8 cellular contexts compared by ENCODE assay signal in genomic region chrX:68685722-68686683, GRCh38. TPM values are rescaled to one million over a fixed set of nuclear protein-coding genes. Genes with fewer than 3 reads are reported as not detected.
A peak's percentile ranks its signal among the peaks of the same experiment; 100 is the strongest.
DNase-seq lines count a peak whose midpoint lies in the region; ATAC-seq lines count a peak whose summit lies in the region.

No MANE protein-coding gene starts in this region.

- POLR2A ChIA-PET in CD4-positive, alpha-beta memory T cell (lab: Charles Lee; ENCODE audit: partially characterized antibody) = no interaction called here
- POLR2A ChIA-PET in activated naive CD8-positive, alpha-beta T cell treated with anti-CD3 and anti-CD28 coated beads, Interleukin-2, amount 10 ng/mL, durations not matched to agents 7 days and 5 days (lab: Charles Lee) = no interaction called here

- ATAC-seq in activated naive CD8-positive, alpha-beta T cell treated with anti-CD3 and anti-CD28 coated beads, Interleukin-2, amount 10 ng/mL, durations not matched to agents 7 days and 5 days (ENCODE audit: low read depth) = peak; percentile 72
- peak; percentile 25 to 29 for ATAC-seq in stimulated activated naive B cell treated with anti-CD40 and anti-IgM and Interleukin-4, amounts not matched to agents 10 μg/mL and 1 μg/mL and 100 μg/mL, for 72 hours (replicated peaks)
- no peak for ATAC-seq in HG03432 (IDR thresholded peaks at IDR 0.05; ENCODE audit: unreplicated experiment)
- ATAC-seq in HG03196 (IDR thresholded peaks at IDR 0.05; ENCODE audit: unreplicated experiment) = no peak

- peak overlapping the region; percentile 69 to 83 (median 78) for H3K4me3 Mint-ChIP-seq in CD4-positive, alpha-beta memory T cell
- H3K4me3 Mint-ChIP-seq in IgD-negative memory B cell = peak overlapping the region in 3 of 4 donors; percentile 55 to 81 (median 76)
- peak overlapping the region; percentile 72 for H3K4me3 Mint-ChIP-seq in activated naive CD8-positive, alpha-beta T cell treated with anti-CD3 and anti-CD28 coated beads, Interleukin-2, amount 10 ng/mL, durations not matched to agents 7 days and 5 days
- H3K4me3 Mint-ChIP-seq in stimulated activated naive B cell treated with anti-CD40 and anti-IgM and Interleukin-4, amounts not matched to agents 10 μg/mL and 1 μg/mL and 100 μg/mL, for 72 hours = peak overlapping the region; percentile 36 to 78

- peak in 1 of 5 donors; percentile 14 for DNase-seq in CD4-positive, alpha-beta memory T cell
- DNase-seq in activated naive CD8-positive, alpha-beta T cell treated with anti-CD3 and anti-CD28 coated beads, Interleukin-2, amount 10 ng/mL, durations not matched to agents 7 days and 5 days = peak; percentile 33
- DNase-seq in stimulated activated naive B cell treated with anti-CD40 and anti-IgM and Interleukin-4, amounts not matched to agents 10 μg/mL and 1 μg/mL and 100 μg/mL, for 72 hours = no peak
- DNase-seq in globus pallidus (ENCODE audit: low spot score) = no peak

- intact Hi-C loops in CD4-positive, alpha-beta memory T cell (cut with micrococcal nuclease) = no loop called here

- no peaks in the 10 kb centered on the region for H3K4me1 ChIP-seq in CD4-positive, alpha-beta memory T cell (ENCODE audit: insufficient read depth, low read length)
- no peaks in the 10 kb centered on the region for H3K4me1 ChIP-seq in iPS-18a (ENCODE audit: control insufficient read depth, low read depth, low read length)

- no peaks in the 10 kb centered on the region for H3K9me3 Mint-ChIP-seq in CD4-positive, alpha-beta memory T cell
- H3K9me3 Mint-ChIP-seq in IgD-negative memory B cell = no peaks in the 10 kb centered on the region
- H3K9me3 Mint-ChIP-seq in activated naive CD8-positive, alpha-beta T cell treated with anti-CD3 and anti-CD28 coated beads, Interleukin-2, amount 10 ng/mL, durations not matched to agents 7 days and 5 days = no peaks in the 10 kb centered on the region
- H3K9me3 Mint-ChIP-seq in stimulated activated naive B cell treated with anti-CD40 and anti-IgM and Interleukin-4, amounts not matched to agents 10 μg/mL and 1 μg/mL and 100 μg/mL, for 72 hours = no peaks in the 10 kb centered on the region

- H3K36me3 ChIP-seq in CD4-positive, alpha-beta memory T cell (ENCODE audit: insufficient read depth, low read length) = no peaks in the 10 kb centered on the region
- no peaks in the 10 kb centered on the region for H3K36me3 ChIP-seq in iPS-18a (ENCODE audit: control insufficient read depth, low read depth, low read length)

- H3K27me3 ChIP-seq in CD4-positive, alpha-beta memory T cell (ENCODE audit: insufficient read depth, low read length) = no peaks in the 10 kb centered on the region
- H3K27me3 ChIP-seq in iPS-18a (ENCODE audit: control insufficient read depth, insufficient read depth, low read length) = peaks cover 13% of the 10 kb centered on the region

- no peak overlapping the region for H3K9ac ChIP-seq in iPS-18a (ENCODE audit: low read length)

- H3K27me3 Mint-ChIP-seq in CD4-positive, alpha-beta memory T cell = peaks cover 0 to 8% of the 10 kb centered on the region in 2 donors
- H3K27me3 Mint-ChIP-seq in IgD-negative memory B cell = peaks cover 6% of the 10 kb centered on the region
- H3K27me3 Mint-ChIP-seq in activated naive CD8-positive, alpha-beta T cell treated with anti-CD3 and anti-CD28 coated beads, Interleukin-2, amount 10 ng/mL, durations not matched to agents 7 days and 5 days = peaks cover 3% of the 10 kb centered on the region
- peaks cover 24 to 30% of the 10 kb centered on the region in 2 donors for H3K27me3 Mint-ChIP-seq in stimulated activated naive B cell treated with anti-CD40 and anti-IgM and Interleukin-4, amounts not matched to agents 10 μg/mL and 1 μg/mL and 100 μg/mL, for 72 hours

- no peaks in the 10 kb centered on the region for H3K36me3 Mint-ChIP-seq in CD4-positive, alpha-beta memory T cell
- peaks cover 2% of the 10 kb centered on the region for H3K36me3 Mint-ChIP-seq in IgD-negative memory B cell
- H3K36me3 Mint-ChIP-seq in activated naive CD8-positive, alpha-beta T cell treated with anti-CD3 and anti-CD28 coated beads, Interleukin-2, amount 10 ng/mL, durations not matched to agents 7 days and 5 days = no peaks in the 10 kb centered on the region
- peaks cover 0 to 3% of the 10 kb centered on the region in 2 donors for H3K36me3 Mint-ChIP-seq in stimulated activated naive B cell treated with anti-CD40 and anti-IgM and Interleukin-4, amounts not matched to agents 10 μg/mL and 1 μg/mL and 100 μg/mL, for 72 hours

- no peak overlapping the region for H3K27ac Mint-ChIP-seq in CD4-positive, alpha-beta memory T cell
- H3K27ac Mint-ChIP-seq in IgD-negative memory B cell = no peak overlapping the region
- H3K27ac Mint-ChIP-seq in activated naive CD8-positive, alpha-beta T cell treated with anti-CD3 and anti-CD28 coated beads, Interleukin-2, amount 10 ng/mL, durations not matched to agents 7 days and 5 days = no peak overlapping the region
- no peak overlapping the region for H3K27ac Mint-ChIP-seq in stimulated activated naive B cell treated with anti-CD40 and anti-IgM and Interleukin-4, amounts not matched to agents 10 μg/mL and 1 μg/mL and 100 μg/mL, for 72 hours

- CTCF ChIA-PET in CD4-positive, alpha-beta memory T cell (lab: Charles Lee; ENCODE audit: partially characterized antibody) = no interaction called here

- H3K9me3 ChIP-seq in CD4-positive, alpha-beta memory T cell (ENCODE audit: control insufficient read depth in 1 of 2, low read length in 2 of 2) = no peaks in the 10 kb centered on the region
- peaks cover 4% of the 10 kb centered on the region for H3K9me3 ChIP-seq in iPS-18a (ENCODE audit: control insufficient read depth, low read depth, low read length)

- no peak overlapping the region for H3K4me3 ChIP-seq in CD4-positive, alpha-beta memory T cell (ENCODE audit: low read length in 2 of 2)
- peak overlapping the region; percentile 44 for H3K4me3 ChIP-seq in iPS-18a (ENCODE audit: low read length)

- peaks cover 5 to 11% (median 7%) of the 10 kb centered on the region in 4 donors for H3K4me1 Mint-ChIP-seq in CD4-positive, alpha-beta memory T cell
- H3K4me1 Mint-ChIP-seq in IgD-negative memory B cell = peaks cover 0 to 8% (median 8%) of the 10 kb centered on the region in 3 donors
- peaks cover 8% of the 10 kb centered on the region for H3K4me1 Mint-ChIP-seq in activated naive CD8-positive, alpha-beta T cell treated with anti-CD3 and anti-CD28 coated beads, Interleukin-2, amount 10 ng/mL, durations not matched to agents 7 days and 5 days
- H3K4me1 Mint-ChIP-seq in stimulated activated naive B cell treated with anti-CD40 and anti-IgM and Interleukin-4, amounts not matched to agents 10 μg/mL and 1 μg/mL and 100 μg/mL, for 72 hours = peaks cover 14 to 18% of the 10 kb centered on the region in 2 donors

- H3K27ac ChIP-seq in CD4-positive, alpha-beta memory T cell (ENCODE audit: low read depth, low read length) = no peak overlapping the region
- H3K27ac ChIP-seq in iPS-18a (ENCODE audit: low read length) = no peak overlapping the region

RNA-seq across cellular contexts. Expression of gene STARD8, which starts 38.5 kb away (rescaled TPM):
- total RNA-seq in CD4-positive, alpha-beta memory T cell = under 1 TPM; 0.47 to 0.86 TPM
- under 1 TPM in 1 of 2 donors, not detected in 1; 0.14 TPM for polyA plus RNA-seq in CD4-positive, alpha-beta memory T cell
- polyA plus RNA-seq in IgD-negative memory B cell = 0.16 TPM
- under 1 TPM; 0.85 to 0.86 TPM for total RNA-seq in activated naive CD8-positive, alpha-beta T cell treated with anti-CD3 and anti-CD28 coated beads, Interleukin-2, amount 10 ng/mL, durations not matched to agents 7 days and 5 days

Comparison
In these comparisons a context has a peak if more than half of its experiments do, and no peak if none do; other contexts are left out.
1. ATAC-seq: peak in activated naive CD8-positive, alpha-beta T cell treated with anti-CD3 and anti-CD28 coated beads, Interleukin-2, amount 10 ng/mL, durations not matched to agents 7 days and 5 days (single experiment) and stimulated activated naive B cell treated with anti-CD40 and anti-IgM and Interleukin-4, amounts not matched to agents 10 μg/mL and 1 μg/mL and 100 μg/mL, for 72 hours (2 of 2); none in HG03432 (single experiment) and HG03196 (single experiment).
2. Peak in every context shown above with its lines, with median percentiles within 50 percentile points of each other: H3K4me3 Mint-ChIP-seq.